Comparison of ENCODE assay signal across 1 cellular context in genomic region chr17:80018917-80019651, GRCh38.
TF ChIP-seq lines count a peak whose summit lies in the region.

No MANE protein-coding gene starts in this region.

TF ChIP-seq in HepG2, 621 proteins besides CTCF, POLR2A, EP300 and RAD21 (continued from another document and continues in another):
- TF ChIP-seq ZNF407 (CRISPR knock-in tag; IDR thresholded peaks at IDR 0.05; ENCODE audit: not compliant biosample characterization) = peak; percentile 37
- 0 out of 2 replicates have a peak, but pooled peaks have one; percentile 54 for TF ChIP-seq RNF219 (CRISPR knock-in tag; IDR thresholded peaks at IDR 0.05)
- 0 out of 2 replicates have a peak, but pooled peaks have one; percentile 15 for TF ChIP-seq ZNF414 (CRISPR knock-in tag; IDR thresholded peaks at IDR 0.05)
- TF ChIP-seq MAFG (CRISPR knock-in tag; IDR thresholded peaks at IDR 0.05) = no peak
- peak; percentile 81 for TF ChIP-seq ZBTB37 (CRISPR knock-in tag; IDR thresholded peaks at IDR 0.05)
- no peak for TF ChIP-seq MTA3 (CRISPR knock-in tag; IDR thresholded peaks at IDR 0.05)
- TF ChIP-seq ZFP82 (CRISPR knock-in tag; IDR thresholded peaks at IDR 0.05; ENCODE audit: borderline replicate concordance) = no peak
- TF ChIP-seq HES4 (CRISPR knock-in tag; IDR thresholded peaks at IDR 0.05; ENCODE audit: borderline replicate concordance) = no peak; the same call in 1 of the 2 replicates
- no peak for TF ChIP-seq HOXA5 (CRISPR knock-in tag; IDR thresholded peaks at IDR 0.05)
- TF ChIP-seq PRDM4 (CRISPR knock-in tag; IDR thresholded peaks at IDR 0.05; ENCODE audit: borderline replicate concordance) = no peak
- TF ChIP-seq ZNF230 (CRISPR knock-in tag; IDR thresholded peaks at IDR 0.05) = 0 out of 2 replicates have a peak, but pooled peaks have one; percentile 72
- TF ChIP-seq ZNF256 (CRISPR knock-in tag; conservative IDR thresholded peaks at IDR 0.05) = peak; percentile 83; the same call in 1 of the 2 replicates
- peak; percentile 41; the same call in 1 of the 2 replicates for TF ChIP-seq THAP7 (CRISPR knock-in tag; IDR thresholded peaks at IDR 0.05)
- TF ChIP-seq MZF1 (CRISPR knock-in tag; IDR thresholded peaks at IDR 0.05; ENCODE audit: borderline replicate concordance) = no peak
- TF ChIP-seq POLR2G (IDR thresholded peaks at IDR 0.05; ENCODE audit: low read depth, low read length) = no peak
- TF ChIP-seq ZNF503 (CRISPR knock-in tag; IDR thresholded peaks at IDR 0.05) = no peak; the same call in 1 of the 2 replicates
- TF ChIP-seq TFDP2 (CRISPR knock-in tag; IDR thresholded peaks at IDR 0.05) = peak; percentile 96
- TF ChIP-seq ZKSCAN5 (CRISPR knock-in tag; IDR thresholded peaks at IDR 0.05) = no peak
- no peak for TF ChIP-seq ZNF17 (CRISPR knock-in tag; IDR thresholded peaks at IDR 0.05)
- TF ChIP-seq ZMYM3 (CRISPR knock-in tag; IDR thresholded peaks at IDR 0.05) = no peak
- no peak for TF ChIP-seq ZNF124 (CRISPR knock-in tag; IDR thresholded peaks at IDR 0.05)
- TF ChIP-seq SP5 (CRISPR knock-in tag; IDR thresholded peaks at IDR 0.05; ENCODE audit: borderline replicate concordance, low read depth) = no peak
- no peak for TF ChIP-seq HHEX (CRISPR knock-in tag; IDR thresholded peaks at IDR 0.05)
- TF ChIP-seq ZNF563 (CRISPR knock-in tag; IDR thresholded peaks at IDR 0.05) = 0 out of 2 replicates have a peak, but pooled peaks have one; percentile 57
- no peak for TF ChIP-seq PAF1 (CRISPR knock-in tag; IDR thresholded peaks at IDR 0.05)
- TF ChIP-seq RERE (CRISPR knock-in tag; IDR thresholded peaks at IDR 0.05; ENCODE audit: low read depth) = no peak
- TF ChIP-seq ZNF225 (CRISPR knock-in tag; IDR thresholded peaks at IDR 0.05) = peak; percentile 45; the same call in 1 of the 2 replicates
- TF ChIP-seq NFIB (CRISPR knock-in tag; IDR thresholded peaks at IDR 0.05; ENCODE audit: borderline replicate concordance) = no peak
- no peak; the same call in 1 of the 2 replicates for TF ChIP-seq ZNF773 (CRISPR knock-in tag; IDR thresholded peaks at IDR 0.05; ENCODE audit: borderline replicate concordance)
- TF ChIP-seq SMARCC2 (IDR thresholded peaks at IDR 0.05) = no peak
